2 cellular contexts compared by ENCODE assay signal in the genomic region with DNA sequence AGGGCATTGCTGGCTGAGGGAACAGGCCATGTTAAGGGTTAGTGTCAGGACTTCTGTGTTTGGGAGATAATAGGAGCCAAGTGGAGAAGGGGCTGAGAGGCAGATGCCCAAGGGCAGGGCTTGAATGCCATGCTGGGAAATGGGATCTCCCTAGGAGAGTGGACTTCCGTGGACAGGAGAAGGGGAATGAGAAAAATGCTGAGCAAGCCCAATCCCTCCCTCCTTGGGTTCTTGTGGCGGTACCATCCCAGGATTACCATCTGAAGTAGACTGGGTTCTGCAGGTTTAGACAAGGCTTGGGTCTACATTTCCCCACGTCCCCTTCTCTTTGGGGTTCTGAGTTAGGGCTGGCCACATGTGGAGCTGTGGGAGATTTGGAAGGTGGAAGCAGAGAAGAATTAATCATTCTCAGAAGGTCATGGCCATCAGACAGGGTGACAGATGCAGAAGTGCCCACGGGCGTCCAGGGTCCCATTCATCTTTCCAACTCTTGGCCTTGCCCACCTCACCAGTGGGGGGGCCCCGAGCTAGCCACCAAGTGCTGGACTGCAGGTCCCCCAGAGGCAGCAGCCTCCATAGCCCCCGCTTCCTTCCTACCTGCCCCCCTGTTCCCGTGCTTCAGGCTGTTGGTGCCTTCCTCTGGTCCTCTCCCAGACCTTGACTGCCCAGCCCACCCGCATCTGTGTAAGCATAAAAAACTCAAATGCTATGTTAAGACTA.
TF ChIP-seq lines count a peak whose summit lies in the region.

No MANE protein-coding gene starts in this region.

TF ChIP-seq in HepG2, 621 proteins besides CTCF, POLR2A, EP300 and RAD21:
- peak; percentile 36 to 71; a peak in 2 of 4 replicates for TF ChIP-seq MAFK (conservative IDR thresholded peaks at IDR 0.05 in 1 of 2, IDR thresholded peaks at IDR 0.05 in 1 of 2; ENCODE audit: low read length in 2 of 2)
- TF ChIP-seq MAFF (IDR thresholded peaks at IDR 0.05; ENCODE audit: low read depth, low read length), result 0 out of 2 replicates have a peak, but pooled peaks have one; percentile 41
- no peak for TF ChIP-seq DNMT1 (CRISPR knock-in tag; IDR thresholded peaks at IDR 0.05)
- no peak for TF ChIP-seq RXRA (CRISPR knock-in tag; IDR thresholded peaks at IDR 0.05)
- TF ChIP-seq, protein P1, sequence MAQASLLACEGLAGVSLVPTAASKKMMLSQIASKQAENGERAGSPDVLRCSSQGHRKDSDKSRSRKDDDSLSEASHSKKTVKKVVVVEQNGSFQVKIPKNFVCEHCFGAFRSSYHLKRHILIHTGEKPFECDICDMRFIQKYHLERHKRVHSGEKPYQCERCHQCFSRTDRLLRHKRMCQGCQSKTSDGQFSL (CRISPR knock-in tag; IDR thresholded peaks at IDR 0.05), result no peak

TF ChIP-seq in K562, 482 proteins besides CTCF, POLR2A, EP300 and RAD21:
- TF ChIP-seq EGR1 (conservative IDR thresholded peaks at IDR 0.05), result no peak
- no peak for TF ChIP-seq ZNF140 (CRISPR knock-in tag; IDR thresholded peaks at IDR 0.05)
- no peak for TF ChIP-seq HSF4 (CRISPR knock-in tag; IDR thresholded peaks at IDR 0.05; ENCODE audit: borderline replicate concordance)
- TF ChIP-seq FUS (optimal IDR thresholded peaks at IDR 0.05; ENCODE audit: low read depth, low read length), result no peak
- TF ChIP-seq, protein P2, sequence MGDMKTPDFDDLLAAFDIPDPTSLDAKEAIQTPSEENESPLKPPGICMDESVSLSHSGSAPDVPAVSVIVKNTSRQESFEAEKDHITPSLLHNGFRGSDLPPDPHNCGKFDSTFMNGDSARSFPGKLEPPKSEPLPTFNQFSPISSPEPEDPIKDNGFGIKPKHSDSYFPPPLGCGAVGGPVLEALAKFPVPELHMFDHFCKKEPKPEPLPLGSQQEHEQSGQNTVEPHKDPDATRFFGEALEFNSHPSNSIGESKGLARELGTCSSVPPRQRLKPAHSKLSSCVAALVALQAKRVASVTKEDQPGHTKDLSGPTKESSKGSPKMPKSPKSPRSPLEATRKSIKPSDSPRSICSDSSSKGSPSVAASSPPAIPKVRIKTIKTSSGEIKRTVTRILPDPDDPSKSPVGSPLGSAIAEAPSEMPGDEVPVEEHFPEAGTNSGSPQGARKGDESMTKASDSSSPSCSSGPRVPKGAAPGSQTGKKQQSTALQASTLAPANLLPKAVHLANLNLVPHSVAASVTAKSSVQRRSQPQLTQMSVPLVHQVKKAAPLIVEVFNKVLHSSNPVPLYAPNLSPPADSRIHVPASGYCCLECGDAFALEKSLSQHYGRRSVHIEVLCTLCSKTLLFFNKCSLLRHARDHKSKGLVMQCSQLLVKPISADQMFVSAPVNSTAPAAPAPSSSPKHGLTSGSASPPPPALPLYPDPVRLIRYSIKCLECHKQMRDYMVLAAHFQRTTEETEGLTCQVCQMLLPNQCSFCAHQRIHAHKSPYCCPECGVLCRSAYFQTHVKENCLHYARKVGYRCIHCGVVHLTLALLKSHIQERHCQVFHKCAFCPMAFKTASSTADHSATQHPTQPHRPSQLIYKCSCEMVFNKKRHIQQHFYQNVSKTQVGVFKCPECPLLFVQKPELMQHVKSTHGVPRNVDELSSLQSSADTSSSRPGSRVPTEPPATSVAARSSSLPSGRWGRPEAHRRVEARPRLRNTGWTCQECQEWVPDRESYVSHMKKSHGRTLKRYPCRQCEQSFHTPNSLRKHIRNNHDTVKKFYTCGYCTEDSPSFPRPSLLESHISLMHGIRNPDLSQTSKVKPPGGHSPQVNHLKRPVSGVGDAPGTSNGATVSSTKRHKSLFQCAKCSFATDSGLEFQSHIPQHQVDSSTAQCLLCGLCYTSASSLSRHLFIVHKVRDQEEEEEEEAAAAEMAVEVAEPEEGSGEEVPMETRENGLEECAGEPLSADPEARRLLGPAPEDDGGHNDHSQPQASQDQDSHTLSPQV (IDR thresholded peaks at IDR 0.05), result no peak
- TF ChIP-seq GABPB2 (CRISPR knock-in tag; conservative IDR thresholded peaks at IDR 0.05), result no peak
- 0 out of 2 replicates have a peak, but pooled peaks have one; percentile 43 for TF ChIP-seq MAFG (tag; conservative IDR thresholded peaks at IDR 0.05)
- peak; percentile 63 for TF ChIP-seq ZNF316 (IDR thresholded peaks at IDR 0.05)
- no peak for TF ChIP-seq NFIC (IDR thresholded peaks at IDR 0.05)
- peak; percentile 5; the same call in 1 of the 2 replicates for TF ChIP-seq MAFF (IDR thresholded peaks at IDR 0.05; ENCODE audit: low read length)
- peak; percentile 38; the same call in 1 of the 2 replicates for TF ChIP-seq C11orf30 (IDR thresholded peaks at IDR 0.05; ENCODE audit: low read depth)
- no peak for TF ChIP-seq AFF1 (IDR thresholded peaks at IDR 0.05; ENCODE audit: low read depth in 1 of 2, partially characterized antibody in 2 of 2)
